ENCODE assay signal across 8 cellular contexts in the genomic region with DNA sequence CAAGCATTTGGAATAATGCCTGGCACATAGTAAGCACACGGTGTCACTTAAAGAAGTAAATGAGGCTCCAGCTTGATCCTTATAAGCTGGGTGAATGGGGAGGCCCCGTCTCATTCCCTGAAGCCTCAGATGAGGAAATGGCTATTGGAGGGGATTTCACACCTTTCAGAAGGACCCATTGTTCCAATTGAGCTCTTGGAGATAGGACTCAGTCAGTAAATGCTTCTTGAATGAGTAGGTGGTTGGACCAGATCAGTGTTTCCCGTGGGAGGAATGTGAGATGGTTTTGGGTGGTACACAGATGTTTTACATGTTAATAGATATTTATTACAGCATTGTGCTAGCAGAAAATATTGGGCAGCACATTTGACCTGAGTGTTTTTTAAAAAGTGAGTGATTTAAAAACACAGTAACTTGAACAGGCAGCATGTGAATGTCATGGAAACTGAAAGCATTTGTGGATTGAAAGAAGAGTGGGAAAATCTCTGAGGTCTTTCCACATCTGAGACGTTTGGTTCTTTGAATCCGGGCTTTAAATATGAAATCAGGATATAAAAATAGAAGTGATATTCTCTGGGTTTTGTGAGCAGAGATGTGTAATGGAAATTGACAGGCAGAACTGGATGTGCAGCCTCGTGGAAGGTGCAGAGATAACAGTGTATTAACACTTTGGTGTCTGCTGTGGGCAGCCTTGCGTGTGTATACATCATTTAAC. TPM values are rescaled to one million over a fixed set of nuclear protein-coding genes. Genes with fewer than 3 reads are reported as not detected.
DNase-seq lines count a peak whose midpoint lies in the region; ATAC-seq and TF ChIP-seq lines count a peak whose summit lies in the region.

No MANE protein-coding gene starts in this region.

- H3K36me3 ChIP-seq in GM06990 (ENCODE audit: control insufficient read depth, insufficient read depth, low read length): no peaks in the 10 kb centered on the region

- H3K9me3 Mint-ChIP-seq in T-cell (no peaks in the 10 kb centered on the region), progenitor cell of endocrine pancreas (ENCODE audit: low read depth) (no peaks in the 10 kb centered on the region)

- no peaks in the 10 kb centered on the region for H3K36me3 Mint-ChIP-seq in T-cell
- H3K36me3 Mint-ChIP-seq in progenitor cell of endocrine pancreas (ENCODE audit: insufficient read depth): no peaks in the 10 kb centered on the region

- H3K27ac Mint-ChIP-seq in T-cell: peak overlapping the region; percentile 90 to 98
- no peak overlapping the region for H3K27ac Mint-ChIP-seq in progenitor cell of endocrine pancreas

- DNase-seq in GM06990 (ENCODE audit: extremely low read depth, insufficient read length): no peak
- no peak for DNase-seq in T-cell
- DNase-seq in fibroblast of gingiva (ENCODE audit: low read depth): peak; percentile 40
- peak; percentile 47 for DNase-seq in retina
- DNase-seq in progenitor cell of endocrine pancreas (ENCODE audit: low spot score, unreplicated experiment): no peak
- no peak for DNase-seq in MV-4-11 (lab: John Stamatoyannopoulos, UW)
- no peak for DNase-seq in COLO829 (ENCODE audit: low spot score)

- TF ChIP-seq CTCF in GM06990 (IDR thresholded peaks at IDR 0.05; ENCODE audit: insufficient read depth, low read length, poor library complexity, severe bottlenecking) (no peak), progenitor cell of endocrine pancreas (IDR thresholded peaks at IDR 0.05; ENCODE audit: unreplicated experiment) (no peak)

- no peaks in the 10 kb centered on the region for H3K27me3 ChIP-seq in GM06990 (replicated peaks; ENCODE audit: control insufficient read depth, insufficient read depth, low read length)

- H3K4me3 ChIP-seq in GM06990 (replicated peaks; ENCODE audit: low read depth, low read length): peak overlapping the region; percentile 40

- ATAC-seq in T-cell (replicated peaks in 1 of 4) (no peak), GM19463 (IDR thresholded peaks at IDR 0.05; ENCODE audit: unreplicated experiment) (no peak)

- peak overlapping the region; percentile 51 to 91 (median 72) for H3K4me3 Mint-ChIP-seq in T-cell
- no peak overlapping the region for H3K4me3 Mint-ChIP-seq in progenitor cell of endocrine pancreas (ENCODE audit: low read depth)

- peaks cover 51 to 54% (median 53%) of the 10 kb centered on the region in 3 donors for H3K4me1 Mint-ChIP-seq in T-cell
- H3K4me1 Mint-ChIP-seq in progenitor cell of endocrine pancreas (ENCODE audit: low read depth): peaks cover 5% of the 10 kb centered on the region

- CTCF ChIA-PET in T-cell (lab: Charles Lee): interaction anchor here (0.9 to 1.3 kb wide), 2 partner anchors 56 to 174 kb away, joined by 4 to 5 read pairs; no protein-coding TSS in a partner anchor

- POLR2A ChIA-PET in T-cell (lab: Charles Lee): interaction anchor here in 1 of 2 donors (0.7 kb wide), 1 partner anchor 87 kb away, joined by 8 read pairs; no protein-coding TSS in a partner anchor

- H3K27me3 Mint-ChIP-seq in T-cell: no peaks in the 10 kb centered on the region
- H3K27me3 Mint-ChIP-seq in progenitor cell of endocrine pancreas: peaks cover 12% of the 10 kb centered on the region

RNA-seq across cellular contexts. Expression of gene ARHGAP17, which starts 36.4 kb away (rescaled TPM):
- 10 to 100 TPM; 61.5 to 78.1 (median 72.5) TPM for total RNA-seq in T-cell
- 115 and 118 TPM in 2 replicates for total RNA-seq in progenitor cell of endocrine pancreas

RNA-seq across cellular contexts. Expression of gene LCMT1, which starts 59.9 kb away (rescaled TPM):
- total RNA-seq in T-cell: 10 to 100 TPM; 35.7 to 42.9 (median 36.0) TPM
- total RNA-seq in progenitor cell of endocrine pancreas: 71.8 and 74.7 TPM in 2 replicates

Comparison
In these comparisons a context has a peak if more than half of its experiments do, and no peak if none do; other contexts are left out.
1. DNase-seq: peak in fibroblast of gingiva (single experiment) and retina (single experiment); none in GM06990 (single experiment), T-cell (0 of 34), progenitor cell of endocrine pancreas (single experiment), MV-4-11 (single experiment) and COLO829 (single experiment).